ENCODE assay signal across 8 cellular contexts in genomic region chr15:38453971-38454686, GRCh38. TPM values are rescaled to one million over a fixed set of nuclear protein-coding genes. Genes with fewer than 3 reads are reported as not detected.
DNase-seq lines count a peak whose midpoint lies in the region; ATAC-seq and TF ChIP-seq lines count a peak whose summit lies in the region.

Gene FAM98B (plus strand): TSS chr15:38454127. CDS start chr15:38454162, 35 bp downstream.

- H3K4me2 ChIP-seq in PC-3 (ENCODE audit: low read length): peak within 1 kb of the TSS; percentile 85

- TF ChIP-seq CTCF in PC-3 (conservative IDR thresholded peaks at IDR 0.05; ENCODE audit: low read depth, low read length): no peak

- H3K79me2 ChIP-seq in PC-3 (ENCODE audit: low read length): peaks cover 52% of the 10 kb centered on the region

- no peaks in the 10 kb centered on the region for H3F3A ChIP-seq in PC-3 (ENCODE audit: low read length, unreplicated experiment)

- H4K20me1 ChIP-seq in PC-3 (ENCODE audit: low read length): peaks cover 31% of the 10 kb centered on the region; the same call in 1 of the 2 replicates

- POLR2A ChIA-PET in PC-3 (lab: Charles Lee; ENCODE audit: unreplicated experiment): interaction anchor here (0.6 to 0.8 kb wide), 2 partner anchors 20 to 692 kb away, joined by 4 to 6 read pairs; no protein-coding TSS in a partner anchor

- H3K27ac ChIP-seq in PC-3 (ENCODE audit: low read length) (peak within 1 kb of the TSS; percentile 71), esophagus (ENCODE audit: low read depth in 2 of 2, low read length in 1 of 2) (peak within 1 kb of the TSS; percentile 82 to 95)

- peak within 1 kb of the TSS; percentile 98 for H3K4me3 ChIP-seq in PC-3 (ENCODE audit: low read length)
- peak within 1 kb of the TSS; percentile 71 to 96 for H3K4me3 ChIP-seq in esophagus (ENCODE audit: low read depth in 1 of 2, low read length in 2 of 2)
- H3K4me3 ChIP-seq in mucosa of stomach (ENCODE audit: low read length): peak within 1 kb of the TSS; percentile 96

- H3K9me2 ChIP-seq in PC-3 (replicated peaks; ENCODE audit: low read length): no peaks in the 10 kb centered on the region

- peak within 1 kb of the TSS; percentile 97 for H3K4me3 Mint-ChIP-seq in activated T-cell treated with anti-CD3 and anti-CD28 coated beads, Interleukin-2, amount 50 U/mL, for 24 hours

- peaks cover 33% of the 10 kb centered on the region for H3K36me3 Mint-ChIP-seq in activated T-cell treated with anti-CD3 and anti-CD28 coated beads, Interleukin-2, amount 50 U/mL, for 24 hours (ENCODE audit: low read depth)

- H3K9me3 Mint-ChIP-seq in activated T-cell treated with anti-CD3 and anti-CD28 coated beads, Interleukin-2, amount 50 U/mL, for 24 hours: no peaks in the 10 kb centered on the region

- H3K9me3 ChIP-seq in PC-3 (ENCODE audit: low read length) (no peaks in the 10 kb centered on the region), esophagus (ENCODE audit: control insufficient read depth in 2 of 2, insufficient read depth in 1 of 2, low read depth in 1 of 2, low read length in 1 of 2) (no peaks in the 10 kb centered on the region), mucosa of stomach (ENCODE audit: control insufficient read depth, low read length) (no peaks in the 10 kb centered on the region)

- CTCF ChIA-PET in PC-3 (lab: Charles Lee): interaction anchor here (1.1 to 2.2 kb wide), 2 partner anchors 14 to 246 kb away, joined by 5 to 17 read pairs; no protein-coding TSS in a partner anchor

- H3K27ac Mint-ChIP-seq in activated T-cell treated with anti-CD3 and anti-CD28 coated beads, Interleukin-2, amount 50 U/mL, for 24 hours: peak within 1 kb of the TSS; percentile 97

- peaks cover 4% of the 10 kb centered on the region; the same call in 1 of the 2 replicates for H3K36me3 ChIP-seq in PC-3 (ENCODE audit: low read depth, low read length)
- peaks cover 0 to 6% of the 10 kb centered on the region in 2 donors for H3K36me3 ChIP-seq in esophagus (ENCODE audit: control insufficient read depth in 2 of 2, insufficient read depth in 2 of 2, low read length in 1 of 2)
- H3K36me3 ChIP-seq in mucosa of stomach (ENCODE audit: control insufficient read depth, insufficient read depth, low read length): no peaks in the 10 kb centered on the region

- H2AFZ ChIP-seq in PC-3 (ENCODE audit: low read length): peak within 1 kb of the TSS; percentile 99

- intact Hi-C loops in PC-3 (cut with micrococcal nuclease): no loop called here

- ATAC-seq in GM21526 (IDR thresholded peaks at IDR 0.05; ENCODE audit: low FRiP score, unreplicated experiment) (peak; percentile 89), PC-3 (peak; percentile 90)

- DNase-seq in DMS153 (lab: John Stamatoyannopoulos, UW) (peak; percentile 18), HuH-7.5 (ENCODE audit: low spot score) (peak; percentile 37), PC-3 (peak; percentile 95)
- peak; percentile 98 for DNase-seq in activated T-cell treated with anti-CD3 and anti-CD28 coated beads, Interleukin-2, amount 50 U/mL, for 24 hours
- DNase-seq in stimulated activated CD8-positive, alpha-beta memory T cell treated with anti-CD3 and anti-CD28 coated beads, Interleukin-7, amount 100 ng/mL, for 1 hour (ENCODE audit: low read depth in 2 of 2): peak; percentile 79 to 81

- H3K4me1 ChIP-seq in PC-3 (ENCODE audit: insufficient read depth, low read length) (peaks cover 15% of the 10 kb centered on the region), esophagus (ENCODE audit: control insufficient read depth in 2 of 2, insufficient read depth in 2 of 2, low read length in 1 of 2) (peaks cover 0 to 2% of the 10 kb centered on the region in 2 donors), mucosa of stomach (ENCODE audit: control insufficient read depth, insufficient read depth, low read length) (peaks cover 7% of the 10 kb centered on the region)

- peaks cover 40% of the 10 kb centered on the region for H3K4me1 Mint-ChIP-seq in activated T-cell treated with anti-CD3 and anti-CD28 coated beads, Interleukin-2, amount 50 U/mL, for 24 hours (ENCODE audit: low read depth)

- 0% methylated on average over 47 to 48 of the region's 48 CpGs for WGBS in esophagus, 2 donors

- H3K27me3 ChIP-seq in PC-3 (ENCODE audit: low read length): peaks cover 8% of the 10 kb centered on the region
- H3K27me3 ChIP-seq in esophagus (ENCODE audit: control insufficient read depth in 1 of 2, insufficient read depth in 2 of 2, low read length in 2 of 2): no peaks in the 10 kb centered on the region
- H3K27me3 ChIP-seq in mucosa of stomach (ENCODE audit: control insufficient read depth, insufficient read depth, low read length): no peaks in the 10 kb centered on the region

- H3K9ac ChIP-seq in PC-3 (ENCODE audit: low read length) (peak within 1 kb of the TSS; percentile 96), mucosa of stomach (ENCODE audit: low read length) (peak within 1 kb of the TSS; percentile 94)

- BruUV-seq in PC-3 (replicated peaks; lab: Mats Ljungman, UMichigan): TSS peak; percentile 65

- H3K27me3 Mint-ChIP-seq in activated T-cell treated with anti-CD3 and anti-CD28 coated beads, Interleukin-2, amount 50 U/mL, for 24 hours: no peaks in the 10 kb centered on the region

RNA-seq across cellular contexts. Expression of gene FAM98B, which starts in this region (rescaled TPM):
- total RNA-seq in PC-3 (2014; rRNA removed): 7.8 and 21.1 TPM in 2 replicates
- polyA plus RNA-seq in esophagus: 1 to 10 TPM; 3.9 to 7.9 TPM

Comparison
In these comparisons a context has a peak if more than half of its experiments do, and no peak if none do; other contexts are left out.
1. Peak in every context shown above with its lines: DNase-seq, ATAC-seq, H3K4me3 ChIP-seq and H3K27ac ChIP-seq.
2. DNase-seq: peak in every context shown above with its lines; median percentile 98 in activated T-cell treated with anti-CD3 and anti-CD28 coated beads, Interleukin-2, amount 50 U/mL, for 24 hours; 95 in PC-3; 80 in stimulated activated CD8-positive, alpha-beta memory T cell treated with anti-CD3 and anti-CD28 coated beads, Interleukin-7, amount 100 ng/mL, for 1 hour; 37 in HuH-7.5; 18 in DMS153.